Comparison of ENCODE assay signal across 2 cellular contexts in genomic region chr10:21300546-21300945, GRCh38.
TF ChIP-seq lines count a peak whose summit lies in the region.

No MANE protein-coding gene starts in this region.

TF ChIP-seq in HepG2, 621 proteins besides CTCF, POLR2A, EP300 and RAD21 (continued from another document):
- no peak for TF ChIP-seq SNAPC4 (CRISPR knock-in tag; IDR thresholded peaks at IDR 0.05)
- TF ChIP-seq ZBTB25 (CRISPR knock-in tag; IDR thresholded peaks at IDR 0.05) = no peak
- TF ChIP-seq ZBTB26 (CRISPR knock-in tag; IDR thresholded peaks at IDR 0.05; ENCODE audit: borderline replicate concordance) = no peak
- TF ChIP-seq EHMT2 (IDR thresholded peaks at IDR 0.05; ENCODE audit: borderline replicate concordance, low read depth, low read length) = no peak
- TF ChIP-seq HNF4G (IDR thresholded peaks at IDR 0.05; ENCODE audit: borderline replicate concordance, low read depth, low read length) = no peak
- no peak for TF ChIP-seq HNF4G (CRISPR knock-in tag; IDR thresholded peaks at IDR 0.05; ENCODE audit: borderline replicate concordance, low read depth)
- TF ChIP-seq IRF9 (CRISPR knock-in tag; IDR thresholded peaks at IDR 0.05; ENCODE audit: borderline replicate concordance) = no peak
- TF ChIP-seq TCF12 (IDR thresholded peaks at IDR 0.05) = no peak
- TF ChIP-seq TCF12 (CRISPR knock-in tag; IDR thresholded peaks at IDR 0.05) = no peak
- no peak for TF ChIP-seq ZNF607 (CRISPR knock-in tag; IDR thresholded peaks at IDR 0.05; ENCODE audit: borderline replicate concordance)
- no peak for TF ChIP-seq FOXK1 (CRISPR knock-in tag; IDR thresholded peaks at IDR 0.05; ENCODE audit: borderline replicate concordance, low read depth)
- no peak for TF ChIP-seq HCFC1 (IDR thresholded peaks at IDR 0.05; ENCODE audit: low read depth, low read length)
- TF ChIP-seq ZBTB4 (CRISPR knock-in tag; IDR thresholded peaks at IDR 0.05; ENCODE audit: borderline replicate concordance) = no peak

TF ChIP-seq in GM12878, 131 proteins besides CTCF, POLR2A, EP300 and RAD21 (continued from another document):
- TF ChIP-seq USF1 (IDR thresholded peaks at IDR 0.05; ENCODE audit: borderline replicate concordance, extremely low read length, insufficient read depth, low read depth, low read length) = no peak
- TF ChIP-seq HDAC6 (IDR thresholded peaks at IDR 0.05; ENCODE audit: unreplicated experiment) = no peak
- no peak for TF ChIP-seq MYC (IDR thresholded peaks at IDR 0.05; ENCODE audit: insufficient read depth, insufficient read length, insufficient replicate concordance, low read length, severe bottlenecking)
- no peak for TF ChIP-seq CBX5 (IDR thresholded peaks at IDR 0.05; ENCODE audit: low read depth)
- TF ChIP-seq PBX3 (IDR thresholded peaks at IDR 0.05; ENCODE audit: insufficient replicate concordance, low read depth, low read length) = no peak
- TF ChIP-seq CHD2 (IDR thresholded peaks at IDR 0.05; ENCODE audit: borderline replicate concordance, low read depth, low read length) = no peak
- 0 out of 2 replicates have a peak, but pooled peaks have one; percentile 21 for TF ChIP-seq ZNF24 (IDR thresholded peaks at IDR 0.05)
- no peak for TF ChIP-seq YBX1 (IDR thresholded peaks at IDR 0.05)
- no peak for TF ChIP-seq ZBTB4 (CRISPR knock-in tag; IDR thresholded peaks at IDR 0.05)
